Comparison of ENCODE assay signal across 21 cellular contexts in genomic region chr5:90095292-90096060, GRCh38.
"Had no signal": no experiment of that assay in that cellular context is flagged by ENCODE, and none has a peak within 500 bp of the region (broad histone marks: within the 10 kb centered on the region; RNA-seq: fewer than 3 reads in every experiment).

No MANE protein-coding gene starts in this region.

- H3K9me3 ChIP-seq: lower lobe of right lung, thoracic aorta, upper lobe of left lung had no signal

- H3K4me2 ChIP-seq: neural progenitor cell had no signal

- DNase-seq: activated CD4-positive, alpha-beta T cell treated with anti-CD3 and anti-CD28 coated beads for 1 hour; activated CD4-positive, alpha-beta T cell treated with anti-CD3 and anti-CD28 coated beads, Interleukin-2, amount 50 U/mL, for 1 hour; activated CD8-positive, alpha-beta T cell treated with anti-CD3 and anti-CD28 coated beads, Interleukin-2, amount 10 ng/mL, durations not matched to agents 7 days and 5 days; activated gamma-delta T cell; activated naive CD4-positive, alpha-beta T cell treated with anti-CD3 and anti-CD28 coated beads, Interleukin-2, amount 50 U/mL, for 16 hours; activated naive CD8-positive, alpha-beta T cell treated with anti-CD3 and anti-CD28 coated beads, Interleukin-2, amount 50 U/mL, for 24 hours; caudate nucleus; dorsolateral prefrontal cortex; effector memory CD8-positive, alpha-beta T cell; lower lobe of right lung; naive thymus-derived CD4-positive, alpha-beta T cell; retina; spleen; stimulated activated CD4-positive, alpha-beta T cell treated with anti-CD3 and anti-CD28 coated beads, Interleukin-4, amount 100 ng/mL, for 1 hour; stimulated activated naive CD4-positive, alpha-beta T cell; upper lobe of left lung had no signal

- H3K4me3 Mint-ChIP-seq: activated CD8-positive, alpha-beta T cell treated with anti-CD3 and anti-CD28 coated beads, Interleukin-2, amount 10 ng/mL, durations not matched to agents 7 days and 5 days; activated naive CD8-positive, alpha-beta T cell treated with anti-CD3 and anti-CD28 coated beads, Interleukin-2, amount 50 U/mL, for 24 hours; activated T-helper 1 cell treated with anti-CD3 and anti-CD28 coated beads, Interleukin-12 subunit alpha, Interleukin-12 subunit beta, Interleukin-2, Interleukin-4 antibody, amounts not matched to agents 30 ng/mL and 10 ng/mL and 1 ng/mL, durations not matched to agents 14 hours and 24 hours and 36 hours; brain; effector memory CD8-positive, alpha-beta T cell; naive thymus-derived CD4-positive, alpha-beta T cell; neural progenitor cell had no signal

- H3K27me3 Mint-ChIP-seq: activated naive CD8-positive, alpha-beta T cell treated with anti-CD3 and anti-CD28 coated beads, Interleukin-2, amount 50 U/mL, for 24 hours; brain; effector memory CD8-positive, alpha-beta T cell had no signal

- H3K9ac ChIP-seq: neural progenitor cell had no signal

- H3K27ac ChIP-seq: dorsolateral prefrontal cortex, lower lobe of right lung, neural progenitor cell, spleen, thoracic aorta, upper lobe of left lung had no signal

- H2AFZ ChIP-seq: neural progenitor cell had no signal

- H3K36me3 ChIP-seq: lower lobe of right lung, neural progenitor cell, spleen, thoracic aorta, upper lobe of left lung had no signal

- H3K27ac Mint-ChIP-seq: activated CD8-positive, alpha-beta T cell treated with anti-CD3 and anti-CD28 coated beads, Interleukin-2, amount 10 ng/mL, durations not matched to agents 7 days and 5 days; activated naive CD8-positive, alpha-beta T cell treated with anti-CD3 and anti-CD28 coated beads, Interleukin-2, amount 50 U/mL, for 24 hours; activated T-helper 1 cell treated with anti-CD3 and anti-CD28 coated beads, Interleukin-12 subunit alpha, Interleukin-12 subunit beta, Interleukin-2, Interleukin-4 antibody, amounts not matched to agents 30 ng/mL and 10 ng/mL and 1 ng/mL, durations not matched to agents 14 hours and 24 hours and 36 hours; brain; effector memory CD8-positive, alpha-beta T cell; naive thymus-derived CD4-positive, alpha-beta T cell had no signal

- H3K4me3 ChIP-seq: dorsolateral prefrontal cortex, lower lobe of right lung, neural progenitor cell, spleen, thoracic aorta, upper lobe of left lung had no signal

- H3K4me1 ChIP-seq: neural progenitor cell, spleen had no signal

- H3K4me1 Mint-ChIP-seq: activated naive CD8-positive, alpha-beta T cell treated with anti-CD3 and anti-CD28 coated beads, Interleukin-2, amount 50 U/mL, for 24 hours; brain; naive thymus-derived CD4-positive, alpha-beta T cell had no signal

- H3K9me3 Mint-ChIP-seq: activated naive CD8-positive, alpha-beta T cell treated with anti-CD3 and anti-CD28 coated beads, Interleukin-2, amount 50 U/mL, for 24 hours; activated T-helper 1 cell treated with anti-CD3 and anti-CD28 coated beads, Interleukin-12 subunit alpha, Interleukin-12 subunit beta, Interleukin-2, Interleukin-4 antibody, amounts not matched to agents 30 ng/mL and 10 ng/mL and 1 ng/mL, durations not matched to agents 14 hours and 24 hours and 36 hours; brain; neural progenitor cell had no signal

- ATAC-seq: activated CD8-positive, alpha-beta T cell treated with anti-CD3 and anti-CD28 coated beads, Interleukin-2, amount 10 ng/mL, durations not matched to agents 7 days and 5 days; activated naive CD8-positive, alpha-beta T cell treated with anti-CD3 and anti-CD28 coated beads, Interleukin-2, amount 50 U/mL, for 24 hours; effector memory CD8-positive, alpha-beta T cell; left lobe of liver; lower lobe of right lung; naive thymus-derived CD4-positive, alpha-beta T cell had no signal

- H3K36me3 Mint-ChIP-seq: brain; naive thymus-derived CD4-positive, alpha-beta T cell; neural progenitor cell had no signal

- H3K27me3 ChIP-seq: dorsolateral prefrontal cortex, neural progenitor cell, spleen, upper lobe of left lung had no signal
